Comparison of ENCODE assay signal across 8 cellular contexts in the genomic region with DNA sequence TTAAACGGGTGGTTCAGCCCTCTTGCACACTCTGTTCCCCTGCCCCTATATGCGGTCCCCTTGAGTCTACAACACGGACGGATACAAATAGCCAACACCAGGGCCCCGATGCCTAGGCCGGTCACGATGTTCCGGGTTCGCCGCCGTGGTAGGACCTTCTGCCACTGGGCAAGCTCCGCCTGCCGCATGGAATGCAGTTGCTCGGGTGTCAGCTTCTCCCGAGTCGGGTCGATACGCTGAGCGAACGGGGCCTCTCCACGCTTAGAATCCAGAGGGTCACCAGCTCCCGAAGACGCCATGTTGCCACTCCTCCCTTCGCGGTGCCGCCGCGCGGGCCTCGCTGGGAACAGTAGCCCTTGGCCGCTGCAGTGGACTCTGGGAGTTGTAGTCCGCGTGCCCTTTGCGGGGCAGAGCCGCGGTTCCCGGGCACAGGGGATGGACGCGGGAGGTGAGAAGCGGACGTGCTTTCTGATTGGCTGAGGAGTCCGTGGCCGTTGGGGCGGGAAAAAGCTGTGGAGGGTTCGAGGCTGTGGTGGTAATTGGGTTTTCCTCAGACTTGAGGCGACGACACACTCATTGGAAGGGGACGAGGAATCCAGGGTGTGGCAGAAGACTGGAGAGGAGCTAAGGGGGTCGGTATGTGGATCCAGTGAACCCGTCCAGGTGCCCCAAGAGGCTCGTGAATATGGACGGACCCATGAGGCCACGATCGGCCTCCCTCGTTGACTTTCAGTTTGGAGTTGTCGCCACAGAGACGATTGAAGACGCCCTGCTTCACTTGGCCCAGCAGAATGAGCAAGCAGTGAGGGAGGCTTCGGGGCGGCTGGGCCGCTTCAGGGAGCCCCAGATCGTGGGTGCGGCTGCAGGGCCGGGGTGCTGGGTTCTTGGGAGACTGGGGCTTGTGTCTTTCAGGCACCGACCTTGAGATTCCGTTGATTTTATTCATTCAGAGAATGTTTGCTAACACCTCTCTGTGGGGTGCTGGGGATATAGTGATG. TPM values are rescaled to one million over a fixed set of nuclear protein-coding genes. Genes with fewer than 3 reads are reported as not detected.
DNase-seq lines count a peak whose midpoint lies in the region; ATAC-seq, FAIRE-seq and TF ChIP-seq lines count a peak whose summit lies in the region.

A gene with protein sequence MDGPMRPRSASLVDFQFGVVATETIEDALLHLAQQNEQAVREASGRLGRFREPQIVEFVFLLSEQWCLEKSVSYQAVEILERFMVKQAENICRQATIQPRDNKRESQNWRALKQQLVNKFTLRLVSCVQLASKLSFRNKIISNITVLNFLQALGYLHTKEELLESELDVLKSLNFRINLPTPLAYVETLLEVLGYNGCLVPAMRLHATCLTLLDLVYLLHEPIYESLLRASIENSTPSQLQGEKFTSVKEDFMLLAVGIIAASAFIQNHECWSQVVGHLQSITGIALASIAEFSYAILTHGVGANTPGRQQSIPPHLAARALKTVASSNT (plus strand): TSS at position 479 of the 998 bp plus-strand sequence. CDS start 207 bp downstream, at position 686.
A gene with protein sequence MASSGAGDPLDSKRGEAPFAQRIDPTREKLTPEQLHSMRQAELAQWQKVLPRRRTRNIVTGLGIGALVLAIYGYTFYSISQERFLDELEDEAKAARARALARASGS (minus strand): TSS at position 322 of the 998 bp plus-strand sequence. CDS start 23 bp downstream, at position 299.

- peak within 1 kb of the TSS; percentile 41 to 56 for H3K4me3 ChIP-seq in aorta (ENCODE audit: low read length in 2 of 2)

- 26% methylated on average over 66 of the region's 66 CpGs for WGBS in aorta, 2 donors

- no peaks in the 10 kb centered on the region for H3K4me1 ChIP-seq in aorta (ENCODE audit: control insufficient read depth in 1 of 2, insufficient read depth in 2 of 2, low read length in 2 of 2)

- peak; percentile 86 for DNase-seq in Daoy (ENCODE audit: low read depth)
- DNase-seq in H54 (ENCODE audit: insufficient read length, low spot score), result peak; percentile 92
- DNase-seq in NCI-H1694 (lab: John Stamatoyannopoulos, UW), result peak; percentile 65
- DNase-seq in T-helper 9 cell, result peak; percentile 60
- peak; percentile 94 for DNase-seq in astrocyte of the hippocampus (ENCODE audit: low read depth, low spot score)
- peak; percentile 69 to 76 for DNase-seq in hippocampal formation (lab: John Stamatoyannopoulos, UW)
- DNase-seq in renal cortical epithelial cell (ENCODE audit: low read depth), result peak; percentile 55
- DNase-seq in aorta, result peak; percentile 91 to 96

- intact Hi-C loops in aorta (cut with DNase I), result no loop called here

- H3K27me3 ChIP-seq in aorta (ENCODE audit: control insufficient read depth in 1 of 2, insufficient read depth in 2 of 2, low read length in 1 of 2), result no peaks in the 10 kb centered on the region

- no peaks in the 10 kb centered on the region for H3K36me3 ChIP-seq in aorta (ENCODE audit: control insufficient read depth in 1 of 2, insufficient read depth in 2 of 2, low read length in 1 of 2)

- peak; percentile 83 for TF ChIP-seq POLR2A in H54 (IDR thresholded peaks at IDR 0.05; ENCODE audit: low read depth, low read length)

- H3K9me3 ChIP-seq in aorta (ENCODE audit: control insufficient read depth, low read length), result no peaks in the 10 kb centered on the region

- FAIRE-seq in H54 (lab: Jason Lieb, UNC), result no peak

- peak; percentile 92 for ATAC-seq in aorta (ENCODE audit: low FRiP score)

- no peak within 1 kb of the TSS for H3K27ac ChIP-seq in aorta (ENCODE audit: low read depth in 1 of 2, low read length in 2 of 2)

RNA-seq across cellular contexts. Expression of the first gene that starts in this region (rescaled TPM):
- total RNA-seq in Daoy (2014; rRNA removed; shearing (Covaris generic)), result 0.06 TPM in 1 of 2 replicates, not detected in the other
- total RNA-seq in renal cortical epithelial cell (0.05 TPM in 1 of 2 replicates, not detected in the other), aorta (under 1 TPM in 1 of 2 donors, not detected in 1; 0.81 TPM)
- 1 to 10 TPM in 1 of 2 donors, under 1 TPM in 1; 0.33 to 2.1 TPM for polyA plus RNA-seq in aorta

RNA-seq across cellular contexts. Expression of the second gene that starts in this region (rescaled TPM):
- 63.5 and 75.8 TPM in 2 replicates for total RNA-seq in Daoy (2014; rRNA removed; shearing (Covaris generic))
- 81.1 and 89.7 TPM in 2 replicates for total RNA-seq in renal cortical epithelial cell
- total RNA-seq in aorta, result 10 to 100 TPM; 31.7 to 34.8 TPM
- 100 to 1,000 TPM in 1 of 2 donors, 10 to 100 TPM in 1; 75.9 to 117 TPM for polyA plus RNA-seq in aorta
